In genomic region chr5:29960323-29960722, GRCh38 we compare ENCODE assay signal across 32 cellular contexts.
"Had no signal": no experiment of that assay in that cellular context is flagged by ENCODE, and none has a peak within 500 bp of the region (broad histone marks: within the 10 kb centered on the region; RNA-seq: fewer than 3 reads in every experiment).

No MANE protein-coding gene starts in this region.

- H3K4me3 Mint-ChIP-seq: activated CD4-positive, alpha-beta T cell treated with anti-CD3 and anti-CD28 coated beads, Interleukin-2, amount 10 ng/mL, durations not matched to agents 7 days and 5 days; activated CD8-positive, alpha-beta T cell treated with anti-CD3 and anti-CD28 coated beads, Interleukin-2, amount 10 ng/mL, durations not matched to agents 7 days and 5 days; activated naive CD4-positive, alpha-beta T cell treated with anti-CD3 and anti-CD28 coated beads, Interleukin-2, amount 50 U/mL, for 24 hours; activated naive CD8-positive, alpha-beta T cell treated with anti-CD3 and anti-CD28 coated beads, Interleukin-2, amount 10 ng/mL, durations not matched to agents 7 days and 5 days; activated T-cell treated with anti-CD3 and anti-CD28 coated beads, Interleukin-2, amount 50 U/mL, for 24 hours; T-helper 1 cell treated with Interleukin-12 subunit alpha and Interleukin-12 subunit beta and Interleukin-4 antibody, amounts not matched to agents 30 μg/mL and 1 μg/mL, for 36 hours; T-helper 2 cell treated with Interferon-gamma antibody and Interleukin-4, amounts not matched to agents 5 μg/mL and 100 μg/mL, for 36 hours had no signal

- H3K27ac ChIP-seq: adrenal gland, body of pancreas, breast epithelium, coronary artery, PC-9, RWPE1, SJCRH30, WERI-Rb-1 had no signal

- H3K36me3 Mint-ChIP-seq: activated naive CD4-positive, alpha-beta T cell treated with anti-CD3 and anti-CD28 coated beads, Interleukin-2, amount 50 U/mL, for 24 hours; activated naive CD8-positive, alpha-beta T cell treated with anti-CD3 and anti-CD28 coated beads, Interleukin-2, amount 10 ng/mL, durations not matched to agents 7 days and 5 days had no signal

- H3K4me3 ChIP-seq: adrenal gland, body of pancreas, breast epithelium, coronary artery, PC-9, SJCRH30 had no signal

- ATAC-seq: activated CD8-positive, alpha-beta T cell treated with anti-CD3 and anti-CD28 coated beads, Interleukin-2, amount 10 ng/mL, durations not matched to agents 7 days and 5 days; body of pancreas; Right ventricle myocardium inferior had no signal

- H3K36me3 ChIP-seq: adrenal gland, breast epithelium, SJCRH30, WERI-Rb-1 had no signal

- H3K4me1 ChIP-seq: adrenal gland, body of pancreas, breast epithelium, SJCRH30 had no signal

- H3K27me3 Mint-ChIP-seq: activated CD4-positive, alpha-beta T cell treated with anti-CD3 and anti-CD28 coated beads, Interleukin-2, amount 10 ng/mL, durations not matched to agents 7 days and 5 days; activated naive CD4-positive, alpha-beta T cell treated with anti-CD3 and anti-CD28 coated beads, Interleukin-2, amount 50 U/mL, for 24 hours; activated naive CD8-positive, alpha-beta T cell treated with anti-CD3 and anti-CD28 coated beads, Interleukin-2, amount 10 ng/mL, durations not matched to agents 7 days and 5 days; activated T-cell treated with anti-CD3 and anti-CD28 coated beads, Interleukin-2, amount 50 U/mL, for 24 hours had no signal

- DNase-seq: activated CD4-positive, alpha-beta T cell treated with anti-CD3 and anti-CD28 coated beads, Interleukin-2, amount 10 ng/mL, durations not matched to agents 7 days and 5 days; activated CD4-positive, alpha-beta T cell treated with anti-CD3 and anti-CD28 coated beads, Interleukin-2, amount 50 U/mL, for 48 hours; activated CD8-positive, alpha-beta T cell treated with anti-CD3 and anti-CD28 coated beads, Interleukin-2, amount 10 ng/mL, durations not matched to agents 7 days and 5 days; activated gamma-delta T cell; activated naive CD4-positive, alpha-beta T cell treated with Interleukin-2 at 50 U/mL for 16 hours; activated naive CD8-positive, alpha-beta T cell treated with anti-CD3 and anti-CD28 coated beads, Interleukin-2, amount 10 ng/mL, durations not matched to agents 7 days and 5 days; activated T-cell treated with anti-CD3 and anti-CD28 coated beads, Interleukin-2, amount 50 U/mL, for 24 hours; adrenal gland; body of pancreas; NCI-H1092 treated with DMSO at 0.1 percent for 48 hours; NCI-H1417; NCI-H146; NCI-H187 treated with DMSO at 0.1 percent for 48 hours; NCI-H2081 treated with DMSO at 0.1 percent for 48 hours; NCI-H345; NCI-H524 treated with DMSO at 0.1 percent for 48 hours; NCI-H748 treated with DMSO at 0.1 percent for 48 hours; NK-92 treated with Interleukin-12 subunit alpha and Interleukin-12 subunit beta, amount 100 ng/mL, for 24 hours; PC-9; SJCRH30; SK-N-SH; WERI-Rb-1 had no signal

- H3K4me2 ChIP-seq: PC-9, SK-N-SH had no signal

- H3K9ac ChIP-seq: SK-N-SH had no signal

- H3K4me1 Mint-ChIP-seq: activated CD4-positive, alpha-beta T cell treated with anti-CD3 and anti-CD28 coated beads, Interleukin-2, amount 10 ng/mL, durations not matched to agents 7 days and 5 days; activated naive CD4-positive, alpha-beta T cell treated with anti-CD3 and anti-CD28 coated beads, Interleukin-2, amount 50 U/mL, for 24 hours; activated naive CD8-positive, alpha-beta T cell treated with anti-CD3 and anti-CD28 coated beads, Interleukin-2, amount 10 ng/mL, durations not matched to agents 7 days and 5 days had no signal

- H3K27ac Mint-ChIP-seq: activated CD4-positive, alpha-beta T cell treated with anti-CD3 and anti-CD28 coated beads, Interleukin-2, amount 10 ng/mL, durations not matched to agents 7 days and 5 days; activated CD8-positive, alpha-beta T cell treated with anti-CD3 and anti-CD28 coated beads, Interleukin-2, amount 10 ng/mL, durations not matched to agents 7 days and 5 days; activated naive CD4-positive, alpha-beta T cell treated with anti-CD3 and anti-CD28 coated beads, Interleukin-2, amount 50 U/mL, for 24 hours; activated naive CD8-positive, alpha-beta T cell treated with anti-CD3 and anti-CD28 coated beads, Interleukin-2, amount 10 ng/mL, durations not matched to agents 7 days and 5 days; activated T-cell treated with anti-CD3 and anti-CD28 coated beads, Interleukin-2, amount 50 U/mL, for 24 hours; activated T-helper 2 cell treated with anti-CD3 and anti-CD28 coated beads, Interferon-gamma antibody, Interleukin-2, Interleukin-4, amounts not matched to agents 10 μg/mL and 5 μg/mL and 100 μg/mL, durations not matched to agents 14 hours and 24 hours and 36 hours; T-helper 1 cell treated with Interleukin-12 subunit alpha and Interleukin-12 subunit beta and Interleukin-4 antibody, amounts not matched to agents 30 μg/mL and 1 μg/mL, for 36 hours; T-helper 2 cell treated with Interferon-gamma antibody and Interleukin-4, amounts not matched to agents 5 μg/mL and 100 μg/mL, for 36 hours had no signal

- H3K9me3 ChIP-seq: adrenal gland, body of pancreas, SJCRH30, SK-N-SH had no signal

- H2AFZ ChIP-seq: PC-9 had no signal

- FAIRE-seq: astrocyte, RCC 7860 had no signal

- H3K27me3 ChIP-seq: adrenal gland, body of pancreas, breast epithelium, SJCRH30 had no signal
